13 cellular contexts compared by ENCODE assay signal in the genomic region with DNA sequence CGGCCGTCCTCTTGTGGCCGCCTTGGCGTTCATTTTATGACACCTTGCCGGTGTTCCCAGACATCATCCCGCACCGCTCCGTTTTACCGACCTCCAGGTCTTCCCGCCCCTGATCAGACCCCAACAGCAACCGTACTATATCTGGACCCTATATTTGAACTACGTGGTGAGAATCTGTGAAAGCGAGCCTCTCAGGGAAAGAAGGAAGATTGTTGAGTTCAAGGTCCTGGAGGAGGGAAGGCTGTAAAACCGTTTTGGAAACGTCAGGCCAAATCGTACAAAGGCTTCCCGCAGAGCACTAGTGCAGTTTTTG. TPM values are rescaled to one million over a fixed set of nuclear protein-coding genes. Genes with fewer than 3 reads are reported as not detected.
DNase-seq lines count a peak whose midpoint lies in the region; ATAC-seq and TF ChIP-seq lines count a peak whose summit lies in the region.
"Had no signal": no experiment of that assay in that cellular context is flagged by ENCODE, and none has a peak within 500 bp of the region (broad histone marks: within the 10 kb centered on the region; RNA-seq: fewer than 3 reads in every experiment).

No MANE protein-coding gene starts in this region.

- peaks cover 8% of the 10 kb centered on the region for H3K27me3 ChIP-seq in CD8-positive, alpha-beta T cell (ENCODE audit: insufficient read depth, low read length)
- peaks cover 59% of the 10 kb centered on the region for H3K27me3 ChIP-seq in ectodermal cell (ENCODE audit: control insufficient read depth, insufficient read depth, low read length, poor library complexity, severe bottlenecking)
- H3K27me3 ChIP-seq in uterus: peaks cover 11 to 12% of the 10 kb centered on the region in 2 donors

- ATAC-seq in CD8-positive, alpha-beta T cell: no peak
- ATAC-seq in GM19328 (IDR thresholded peaks at IDR 0.05; ENCODE audit: unreplicated experiment): no peak

- peak overlapping the region; percentile 65 for H3K4me3 Mint-ChIP-seq in CD8-positive, alpha-beta T cell
- H3K4me3 Mint-ChIP-seq in IgD-negative memory B cell: peak overlapping the region; percentile 78 to 95 (median 84)
- H3K4me3 Mint-ChIP-seq in osteocyte (ENCODE audit: unreplicated experiment): peak overlapping the region; percentile 43

- intact Hi-C loops in CD8-positive, alpha-beta T cell (cut with DNase I, micrococcal nuclease): no loop called here
- intact Hi-C loops in uterus (cut with DNase I; ENCODE audit: low total_unique reads): no loop called here

- no peak for TF ChIP-seq CTCF in CD8-positive, alpha-beta T cell (IDR thresholded peaks at IDR 0.05)
- no peak for TF ChIP-seq CTCF in osteocyte (IDR thresholded peaks at IDR 0.05)
- TF ChIP-seq CTCF in uterus (IDR thresholded peaks at IDR 0.05): no peak

- no peaks in the 10 kb centered on the region for H3K9me3 Mint-ChIP-seq in CD8-positive, alpha-beta T cell
- H3K9me3 Mint-ChIP-seq in IgD-negative memory B cell (no peaks in the 10 kb centered on the region), osteocyte (ENCODE audit: unreplicated experiment) (no peaks in the 10 kb centered on the region)

- H3K27me3 Mint-ChIP-seq in CD8-positive, alpha-beta T cell (ENCODE audit: low read depth): peaks cover 54% of the 10 kb centered on the region
- H3K27me3 Mint-ChIP-seq in IgD-negative memory B cell (peaks cover 7% of the 10 kb centered on the region), osteocyte (ENCODE audit: unreplicated experiment) (peaks cover 62% of the 10 kb centered on the region)

- no peak overlapping the region for H3K27ac Mint-ChIP-seq in CD8-positive, alpha-beta T cell
- H3K27ac Mint-ChIP-seq in IgD-negative memory B cell: peak overlapping the region; percentile 69 to 95 (median 73)
- H3K27ac Mint-ChIP-seq in osteocyte (ENCODE audit: unreplicated experiment): no peak overlapping the region

- no peaks in the 10 kb centered on the region for H3K36me3 Mint-ChIP-seq in CD8-positive, alpha-beta T cell
- H3K36me3 Mint-ChIP-seq in IgD-negative memory B cell (no peaks in the 10 kb centered on the region), osteocyte (ENCODE audit: unreplicated experiment) (peaks cover 4% of the 10 kb centered on the region)

- peaks cover 15% of the 10 kb centered on the region for H3K4me1 Mint-ChIP-seq in CD8-positive, alpha-beta T cell (ENCODE audit: low read depth)
- peaks cover 25 to 40% (median 31%) of the 10 kb centered on the region in 3 donors for H3K4me1 Mint-ChIP-seq in IgD-negative memory B cell
- peaks cover 9% of the 10 kb centered on the region for H3K4me1 Mint-ChIP-seq in osteocyte (ENCODE audit: unreplicated experiment)

- CTCF ChIA-PET in CD8-positive, alpha-beta T cell (lab: Charles Lee): no interaction called here

- 15 to 20% methylated on average over 17 of the region's 17 CpGs for WGBS in ectodermal cell, 2 experiments

- TF ChIP-seq POLR2A in uterus (IDR thresholded peaks at IDR 0.05): no peak

- no peak for DNase-seq in CD8-positive, alpha-beta T cell
- DNase-seq in osteocyte (ENCODE audit: extremely low spot score, unreplicated experiment): no peak
- DNase-seq in uterus: no peak
- no peak for DNase-seq in NCI-H146 (lab: John Stamatoyannopoulos, UW)
- DNase-seq in H4 (ENCODE audit: low spot score): no peak
- DNase-seq: activated CD8-positive, alpha-beta memory T cell treated with anti-CD3 and anti-CD28 coated beads for 24 hours; NCI-H2029 treated with DMSO at 0.1 percent for 48 hours; SHP77 treated with DMSO at 0.1 percent for 48 hours had no signal

- POLR2A ChIA-PET in CD8-positive, alpha-beta T cell (lab: Charles Lee): no interaction called here

- H3K27ac ChIP-seq in CD8-positive, alpha-beta T cell (ENCODE audit: low read depth, low read length): no peak overlapping the region
- H3K27ac ChIP-seq in ectodermal cell (ENCODE audit: insufficient read depth, low read depth, low read length, poor library complexity, severe bottlenecking) (no peak overlapping the region), uterus (no peak overlapping the region)
- H3K27ac ChIP-seq: parathyroid adenoma had no signal

- H3K4me1 ChIP-seq in CD8-positive, alpha-beta T cell (ENCODE audit: insufficient read depth, low read length): no peaks in the 10 kb centered on the region
- H3K4me1 ChIP-seq in ectodermal cell (ENCODE audit: control insufficient read depth, insufficient read depth, low read length) (no peaks in the 10 kb centered on the region), uterus (peaks cover 0 to 17% of the 10 kb centered on the region in 2 donors)
- H3K4me1 ChIP-seq: parathyroid adenoma had no signal

- no peak overlapping the region for H3K4me3 ChIP-seq in CD8-positive, alpha-beta T cell (ENCODE audit: low read depth, low read length)
- H3K4me3 ChIP-seq in ectodermal cell (ENCODE audit: insufficient read depth, low read depth, low read length) (peak overlapping the region; percentile 47), uterus (peak overlapping the region in 1 of 2 donors; percentile 44)

- no peaks in the 10 kb centered on the region for H3K9me3 ChIP-seq in CD8-positive, alpha-beta T cell (ENCODE audit: low read length)
- H3K9me3 ChIP-seq in ectodermal cell (ENCODE audit: control insufficient read depth, low read length) (no peaks in the 10 kb centered on the region), uterus (no peaks in the 10 kb centered on the region)

- no peaks in the 10 kb centered on the region for H3K36me3 ChIP-seq in CD8-positive, alpha-beta T cell (ENCODE audit: insufficient read depth, low read length)
- H3K36me3 ChIP-seq in ectodermal cell (ENCODE audit: control insufficient read depth, insufficient read depth, low read length) (no peaks in the 10 kb centered on the region), uterus (no peaks in the 10 kb centered on the region)

RNA-seq across cellular contexts. Expression of a gene that starts 1.4 kb away (rescaled TPM):
- total RNA-seq in CD8-positive, alpha-beta T cell: not detected
- polyA plus RNA-seq in IgD-negative memory B cell: 2.5 TPM
- polyA plus RNA-seq in ectodermal cell (2013, experiment 1 of 4): 0.81 TPM
- 0.71 TPM for polyA plus RNA-seq in ectodermal cell (2013, experiment 2 of 4)
- polyA plus RNA-seq in ectodermal cell (2013, experiment 3 of 4): 1.3 TPM
- 1.5 TPM for polyA plus RNA-seq in ectodermal cell (2013, experiment 4 of 4)
- total RNA-seq in osteocyte: not detected in 2 replicates
- total RNA-seq in uterus: 10 to 100 TPM in 1 of 4 donors, 1 to 10 TPM in 3; 1.4 to 11.0 (median 7.3) TPM
- 0.74 and 0.87 TPM in 2 replicates for total RNA-seq in H4 (2014; rRNA removed; shearing (Covaris generic))
- total RNA-seq: HT1080 had no signal

Comparison
In these comparisons a context has a peak if more than half of its experiments do, and no peak if none do; other contexts are left out.
1. H3K27ac Mint-ChIP-seq: peak in IgD-negative memory B cell (3 of 3); none in CD8-positive, alpha-beta T cell (single experiment) and osteocyte (single experiment).
2. Peak in every context shown above with its lines, with median percentiles within 50 percentile points of each other: H3K4me3 Mint-ChIP-seq.